In genomic region chr4:4455199-4455865, GRCh38 we compare ENCODE assay signal across 14 cellular contexts.
DNase-seq lines count a peak whose midpoint lies in the region; ATAC-seq and FAIRE-seq lines count a peak whose summit lies in the region.
"Had no signal": no experiment of that assay in that cellular context is flagged by ENCODE, and none has a peak within 500 bp of the region (broad histone marks: within the 10 kb centered on the region; RNA-seq: fewer than 3 reads in every experiment).

No MANE protein-coding gene starts in this region.

- peak; percentile 8 to 83 (median 65) for DNase-seq in NCI-H1417 (lab: John Stamatoyannopoulos, UW)
- DNase-seq in NCI-H1417 treated with DMSO at 0.1 percent for 48 hours (lab: John Stamatoyannopoulos, UW), result no peak
- DNase-seq in NCI-H2107 treated with DMSO at 0.1 percent for 48 hours (lab: John Stamatoyannopoulos, UW; ENCODE audit: unreplicated experiment), result peak; percentile 82
- DNase-seq in frontal cortex (ENCODE audit: low spot score in 2 of 2), result no peak
- DNase-seq in anterior cingulate cortex (lab: John Stamatoyannopoulos, UW), result no peak
- DNase-seq in substantia nigra (lab: John Stamatoyannopoulos, UW), result no peak
- DNase-seq: activated CD8-positive, alpha-beta memory T cell treated with anti-CD3 and anti-CD28 coated beads, Interleukin-2, amount 50 U/mL, for 4 hours; DND-41; NCI-H524 treated with DMSO at 0.1 percent for 48 hours; nephron progenitor cell had no signal

- H3K4me3 Mint-ChIP-seq in stimulated activated memory B cell treated with anti-CD40 and anti-IgM and Interleukin-4, amounts not matched to agents 10 μg/mL and 1 μg/mL and 100 μg/mL, for 72 hours, result no peak overlapping the region
- H3K4me3 Mint-ChIP-seq: nephron progenitor cell had no signal

- peaks cover 82% of the 10 kb centered on the region for H3K36me3 Mint-ChIP-seq in stimulated activated memory B cell treated with anti-CD40 and anti-IgM and Interleukin-4, amounts not matched to agents 10 μg/mL and 1 μg/mL and 100 μg/mL, for 72 hours

- peaks cover 33% of the 10 kb centered on the region for H3K4me1 Mint-ChIP-seq in stimulated activated memory B cell treated with anti-CD40 and anti-IgM and Interleukin-4, amounts not matched to agents 10 μg/mL and 1 μg/mL and 100 μg/mL, for 72 hours

- ATAC-seq in HG02943 (IDR thresholded peaks at IDR 0.05; ENCODE audit: low read depth, unreplicated experiment), result peak; percentile 98
- peak; percentile 63 for ATAC-seq in stimulated activated memory B cell treated with anti-CD40 and anti-IgM and Interleukin-4, amounts not matched to agents 10 μg/mL and 1 μg/mL and 100 μg/mL, for 72 hours

- no peaks in the 10 kb centered on the region for H3K9me3 Mint-ChIP-seq in stimulated activated memory B cell treated with anti-CD40 and anti-IgM and Interleukin-4, amounts not matched to agents 10 μg/mL and 1 μg/mL and 100 μg/mL, for 72 hours
- H3K9me3 Mint-ChIP-seq: nephron progenitor cell had no signal

- no peak overlapping the region for H3K27ac ChIP-seq in substantia nigra (ENCODE audit: low read depth, low read length, poor library complexity, severe bottlenecking)
- H3K27ac ChIP-seq: 22Rv1, esophagus muscularis mucosa had no signal

- no peak overlapping the region for H3K27ac Mint-ChIP-seq in stimulated activated memory B cell treated with anti-CD40 and anti-IgM and Interleukin-4, amounts not matched to agents 10 μg/mL and 1 μg/mL and 100 μg/mL, for 72 hours
- H3K27ac Mint-ChIP-seq: nephron progenitor cell had no signal

- no peak for FAIRE-seq in frontal cortex (lab: Jason Lieb, UNC)

- H3K27me3 Mint-ChIP-seq in stimulated activated memory B cell treated with anti-CD40 and anti-IgM and Interleukin-4, amounts not matched to agents 10 μg/mL and 1 μg/mL and 100 μg/mL, for 72 hours, result no peaks in the 10 kb centered on the region

Comparison
In these comparisons a context has a peak if more than half of its experiments do, and no peak if none do; other contexts are left out.
1. DNase-seq: peak in NCI-H1417 (3 of 3) and NCI-H2107 treated with DMSO at 0.1 percent for 48 hours (single experiment); none in NCI-H1417 treated with DMSO at 0.1 percent for 48 hours (single experiment), frontal cortex (0 of 2), anterior cingulate cortex (0 of 58) and substantia nigra (0 of 49).